ENCODE assay signal across 17 cellular contexts in the genomic region with DNA sequence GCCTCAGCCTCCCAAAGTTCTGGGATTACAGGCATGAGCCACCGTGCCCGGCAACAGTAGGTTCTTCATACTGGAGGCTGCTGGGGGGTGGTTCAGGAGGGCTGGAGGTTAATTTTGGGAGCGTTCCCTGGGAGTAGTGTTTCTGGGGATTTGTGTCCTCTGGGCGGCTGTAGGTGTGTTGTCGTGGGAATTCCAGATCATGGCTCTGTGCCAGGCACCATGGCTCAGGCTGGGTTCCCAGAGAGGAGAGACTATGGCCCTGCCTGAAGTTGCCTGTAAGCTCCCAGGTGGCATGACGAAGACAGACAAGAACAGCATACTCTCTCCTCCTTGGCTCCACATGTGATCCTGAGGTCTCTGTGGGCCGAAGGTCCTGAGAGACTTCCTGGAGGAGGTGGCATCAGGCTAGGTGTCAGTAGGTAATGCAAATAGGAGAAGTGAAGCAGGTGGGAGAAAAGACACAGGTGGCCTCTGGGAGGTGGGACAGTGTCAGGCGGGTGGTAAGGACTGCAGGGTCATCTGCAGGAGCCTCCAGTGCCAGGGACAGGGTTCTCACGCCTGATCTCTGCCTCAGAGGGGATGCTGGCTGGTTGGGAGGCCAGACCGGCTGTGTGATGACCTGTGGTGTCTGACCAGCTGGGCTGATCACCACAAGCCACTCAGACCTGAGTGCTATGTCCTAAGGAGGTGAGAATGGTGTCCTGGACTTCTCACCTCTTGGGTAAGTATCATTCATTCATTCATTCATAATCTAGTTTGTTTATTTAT. TPM values are rescaled to one million over a fixed set of nuclear protein-coding genes. Genes with fewer than 3 reads are reported as not detected.
DNase-seq lines count a peak whose midpoint lies in the region; ATAC-seq and TF ChIP-seq lines count a peak whose summit lies in the region.
"Had no signal": no experiment of that assay in that cellular context is flagged by ENCODE, and none has a peak within 500 bp of the region (broad histone marks: within the 10 kb centered on the region; RNA-seq: fewer than 3 reads in every experiment).

No MANE protein-coding gene starts in this region.

- H3K9me3 Mint-ChIP-seq in natural killer cell = no peaks in the 10 kb centered on the region
- H3K9me3 Mint-ChIP-seq in natural killer cell treated with Interleukin-12 subunit alpha and Interleukin-12 subunit beta and Interleukin-15 and Interleukin-18, amount 100 ng/mL, for 72 hours = no peaks in the 10 kb centered on the region
- H3K9me3 Mint-ChIP-seq: central memory CD8-positive, alpha-beta T cell; stimulated activated naive CD8-positive, alpha-beta T cell treated with anti-CD3 and anti-CD28 coated beads, Interleukin-15, Interleukin-2, amounts not matched to agents 100 ng/mL and 50 ng/mL, for 24 hours had no signal

- no peak overlapping the region for H2BK15ac ChIP-seq in mesenchymal stem cell (ENCODE audit: low read depth, poor library complexity, severe bottlenecking)

- H2BK5ac ChIP-seq in mesenchymal stem cell (ENCODE audit: low read depth, low read length, poor library complexity, severe bottlenecking) = no peak overlapping the region

- peaks cover 13 to 34% of the 10 kb centered on the region in 2 donors for H3K4me1 ChIP-seq in ascending aorta
- peaks cover 30% of the 10 kb centered on the region for H3K4me1 ChIP-seq in mesenchymal stem cell (ENCODE audit: control insufficient read depth, insufficient read depth, low read depth, low read length)

- H3K36me3 Mint-ChIP-seq in natural killer cell = no peaks in the 10 kb centered on the region
- no peaks in the 10 kb centered on the region for H3K36me3 Mint-ChIP-seq in natural killer cell treated with Interleukin-12 subunit alpha and Interleukin-12 subunit beta and Interleukin-15 and Interleukin-18, amount 100 ng/mL, for 72 hours

- no peak overlapping the region for H3K18ac ChIP-seq in mesenchymal stem cell (ENCODE audit: low read depth in 1 of 2, low read length in 2 of 2)

- H3K4me3 Mint-ChIP-seq in natural killer cell = peak overlapping the region; percentile 57
- H3K4me3 Mint-ChIP-seq in natural killer cell treated with Interleukin-12 subunit alpha and Interleukin-12 subunit beta and Interleukin-15 and Interleukin-18, amount 100 ng/mL, for 72 hours = no peak overlapping the region
- H3K4me3 Mint-ChIP-seq: activated T-helper 1 cell treated with anti-CD3 and anti-CD28 coated beads, Interleukin-12 subunit alpha, Interleukin-12 subunit beta, Interleukin-2, Interleukin-4 antibody, amounts not matched to agents 30 ng/mL and 10 ng/mL and 1 ng/mL, durations not matched to agents 14 hours and 24 hours and 36 hours had no signal

- H3K14ac ChIP-seq in mesenchymal stem cell (ENCODE audit: low read length in 2 of 2) = no peak overlapping the region

- H3K27me3 Mint-ChIP-seq in natural killer cell (ENCODE audit: low read depth in 2 of 2) = peaks cover 0 to 3% of the 10 kb centered on the region in 2 donors
- H3K27me3 Mint-ChIP-seq in natural killer cell treated with Interleukin-12 subunit alpha and Interleukin-12 subunit beta and Interleukin-15 and Interleukin-18, amount 100 ng/mL, for 72 hours = no peaks in the 10 kb centered on the region

- H3K9me3 ChIP-seq in ascending aorta (no peaks in the 10 kb centered on the region), mesenchymal stem cell (ENCODE audit: control insufficient read depth, low read length) (no peaks in the 10 kb centered on the region)
- H3K9me3 ChIP-seq: MG63 had no signal

- H3K23ac ChIP-seq in mesenchymal stem cell (ENCODE audit: low read length in 2 of 2) = no peak overlapping the region

- peaks cover 20 to 29% of the 10 kb centered on the region in 2 donors for H3K4me1 Mint-ChIP-seq in natural killer cell
- peaks cover 21 to 28% of the 10 kb centered on the region in 2 donors for H3K4me1 Mint-ChIP-seq in natural killer cell treated with Interleukin-12 subunit alpha and Interleukin-12 subunit beta and Interleukin-15 and Interleukin-18, amount 100 ng/mL, for 72 hours (ENCODE audit: low read depth in 2 of 2)

- 81% methylated on average over 8 of the region's 10 CpGs for WGBS in mesenchymal stem cell

- TF ChIP-seq CTCF in natural killer cell (IDR thresholded peaks at IDR 0.05) (no peak), ascending aorta (IDR thresholded peaks at IDR 0.05) (no peak)

- no peak overlapping the region for H3K9ac ChIP-seq in mesenchymal stem cell (ENCODE audit: low read length)

- peak overlapping the region in 1 of 2 donors; percentile 57 for H3K4me3 ChIP-seq in ascending aorta
- no peak overlapping the region for H3K4me3 ChIP-seq in mesenchymal stem cell (ENCODE audit: insufficient read depth in 1 of 2, low read depth in 1 of 2, low read length in 2 of 2)
- H3K4me3 ChIP-seq: MG63 had no signal

- ATAC-seq in natural killer cell = no peak
- ATAC-seq in natural killer cell treated with Interleukin-12 subunit alpha and Interleukin-12 subunit beta and Interleukin-15 and Interleukin-18, amount 100 ng/mL, for 72 hours = no peak
- ATAC-seq: naive thymus-derived CD4-positive, alpha-beta T cell had no signal

- H4K8ac ChIP-seq in mesenchymal stem cell (ENCODE audit: low read length) = no peak overlapping the region

- no peak overlapping the region for H3K4me2 ChIP-seq in mesenchymal stem cell (ENCODE audit: low read length, poor library complexity, severe bottlenecking)

- H3K27ac ChIP-seq in ascending aorta = peak overlapping the region; percentile 78 to 83
- H3K27ac ChIP-seq in mesenchymal stem cell (ENCODE audit: low read length, poor library complexity, severe bottlenecking) = no peak overlapping the region
- H3K27ac ChIP-seq: foreskin keratinocyte, WERI-Rb-1 had no signal

- no peak overlapping the region for H2AK5ac ChIP-seq in mesenchymal stem cell (ENCODE audit: low read length, severe bottlenecking)

- H4K91ac ChIP-seq in mesenchymal stem cell (ENCODE audit: low read length) = peak overlapping the region; percentile 4

- DNase-seq in natural killer cell (no peak), ascending aorta (ENCODE audit: low spot score in 2 of 2) (peak in 1 of 2 donors; percentile 75), mesenchymal stem cell (no peak), MV-4-11 (lab: John Stamatoyannopoulos, UW) (no peak), OCI-M2 (lab: John Stamatoyannopoulos, UW; ENCODE audit: unreplicated experiment) (no peak), NCI-H510A (lab: John Stamatoyannopoulos, UW) (no peak), SIG-M5 (lab: John Stamatoyannopoulos, UW) (no peak)
- DNase-seq in natural killer cell treated with Interleukin-12 subunit alpha and Interleukin-12 subunit beta and Interleukin-15 and Interleukin-18, amount 100 ng/mL, for 72 hours (ENCODE audit: low spot score) = no peak
- DNase-seq: DMS153; MG63; naive thymus-derived CD4-positive, alpha-beta T cell; NCI-H187; WERI-Rb-1 had no signal

- H3K36me3 ChIP-seq in ascending aorta (no peaks in the 10 kb centered on the region), mesenchymal stem cell (ENCODE audit: control insufficient read depth in 1 of 2, insufficient read depth in 2 of 2, low read depth in 1 of 2, low read length in 2 of 2) (peaks cover 0 to 13% of the 10 kb centered on the region in 2 experiments)
- H3K36me3 ChIP-seq: MG63, WERI-Rb-1 had no signal

- H3K27me3 ChIP-seq in ascending aorta (no peaks in the 10 kb centered on the region), mesenchymal stem cell (ENCODE audit: control insufficient read depth in 1 of 2, insufficient read depth in 1 of 2, low read length in 2 of 2) (no peaks in the 10 kb centered on the region)
- H3K27me3 ChIP-seq: foreskin keratinocyte, MG63 had no signal

- peaks cover 30% of the 10 kb centered on the region for H3K79me1 ChIP-seq in mesenchymal stem cell (replicated peaks; ENCODE audit: low read length, poor library complexity, severe bottlenecking)

- H2AFZ ChIP-seq in mesenchymal stem cell (ENCODE audit: low read depth, low read length) = no peak overlapping the region

- no peak overlapping the region for H2BK12ac ChIP-seq in mesenchymal stem cell (ENCODE audit: low read length in 2 of 2)

- no peak overlapping the region for H2BK120ac ChIP-seq in mesenchymal stem cell (ENCODE audit: low read depth, low read length)

- intact Hi-C loops in natural killer cell (cut with micrococcal nuclease) (no loop called here), ascending aorta (cut with DNase I) (no loop called here)

- no peak overlapping the region for H3K4ac ChIP-seq in mesenchymal stem cell (ENCODE audit: low read depth in 1 of 2, low read length in 2 of 2)

- peak overlapping the region in 1 of 2 donors; percentile 84 for H3K27ac Mint-ChIP-seq in natural killer cell
- peak overlapping the region in 1 of 2 donors; percentile 81 for H3K27ac Mint-ChIP-seq in natural killer cell treated with Interleukin-12 subunit alpha and Interleukin-12 subunit beta and Interleukin-15 and Interleukin-18, amount 100 ng/mL, for 72 hours
- H3K27ac Mint-ChIP-seq: activated T-helper 1 cell treated with anti-CD3 and anti-CD28 coated beads, Interleukin-12 subunit alpha, Interleukin-12 subunit beta, Interleukin-2, Interleukin-4 antibody, amounts not matched to agents 30 ng/mL and 10 ng/mL and 1 ng/mL, durations not matched to agents 14 hours and 24 hours and 36 hours; stimulated activated naive CD8-positive, alpha-beta T cell treated with anti-CD3 and anti-CD28 coated beads, Interleukin-15, Interleukin-2, amounts not matched to agents 100 ng/mL and 50 ng/mL, for 24 hours had no signal

RNA-seq across cellular contexts. Expression of a gene that starts 18.7 kb away (rescaled TPM):
- total RNA-seq in natural killer cell (10 to 100 TPM in 2 of 3 donors, 1 to 10 TPM in 1; 8.5 to 14.7 (median 10.5) TPM), ascending aorta (50.2 TPM)
- total RNA-seq in natural killer cell treated with Interleukin-12 subunit alpha and Interleukin-12 subunit beta and Interleukin-15 and Interleukin-18, amount 100 ng/mL, for 72 hours = 10 to 100 TPM; 12.2 to 17.0 TPM
- 68.2 TPM for polyA plus RNA-seq in mesenchymal stem cell (2013, experiment 1 of 2)
- 63.3 TPM for polyA plus RNA-seq in mesenchymal stem cell (2013, experiment 2 of 2)

RNA-seq across cellular contexts. Expression of a gene that starts 53.7 kb away (rescaled TPM):
- total RNA-seq in natural killer cell (10 to 100 TPM; 16.9 to 26.5 (median 20.5) TPM), ascending aorta (37.7 TPM)
- total RNA-seq in natural killer cell treated with Interleukin-12 subunit alpha and Interleukin-12 subunit beta and Interleukin-15 and Interleukin-18, amount 100 ng/mL, for 72 hours = 10 to 100 TPM; 66.4 to 87.5 TPM
- polyA plus RNA-seq in mesenchymal stem cell (2013, experiment 1 of 2) = 17.3 TPM
- 16.3 TPM for polyA plus RNA-seq in mesenchymal stem cell (2013, experiment 2 of 2)
